ENCODE assay signal across 1 cellular context in the genomic region with DNA sequence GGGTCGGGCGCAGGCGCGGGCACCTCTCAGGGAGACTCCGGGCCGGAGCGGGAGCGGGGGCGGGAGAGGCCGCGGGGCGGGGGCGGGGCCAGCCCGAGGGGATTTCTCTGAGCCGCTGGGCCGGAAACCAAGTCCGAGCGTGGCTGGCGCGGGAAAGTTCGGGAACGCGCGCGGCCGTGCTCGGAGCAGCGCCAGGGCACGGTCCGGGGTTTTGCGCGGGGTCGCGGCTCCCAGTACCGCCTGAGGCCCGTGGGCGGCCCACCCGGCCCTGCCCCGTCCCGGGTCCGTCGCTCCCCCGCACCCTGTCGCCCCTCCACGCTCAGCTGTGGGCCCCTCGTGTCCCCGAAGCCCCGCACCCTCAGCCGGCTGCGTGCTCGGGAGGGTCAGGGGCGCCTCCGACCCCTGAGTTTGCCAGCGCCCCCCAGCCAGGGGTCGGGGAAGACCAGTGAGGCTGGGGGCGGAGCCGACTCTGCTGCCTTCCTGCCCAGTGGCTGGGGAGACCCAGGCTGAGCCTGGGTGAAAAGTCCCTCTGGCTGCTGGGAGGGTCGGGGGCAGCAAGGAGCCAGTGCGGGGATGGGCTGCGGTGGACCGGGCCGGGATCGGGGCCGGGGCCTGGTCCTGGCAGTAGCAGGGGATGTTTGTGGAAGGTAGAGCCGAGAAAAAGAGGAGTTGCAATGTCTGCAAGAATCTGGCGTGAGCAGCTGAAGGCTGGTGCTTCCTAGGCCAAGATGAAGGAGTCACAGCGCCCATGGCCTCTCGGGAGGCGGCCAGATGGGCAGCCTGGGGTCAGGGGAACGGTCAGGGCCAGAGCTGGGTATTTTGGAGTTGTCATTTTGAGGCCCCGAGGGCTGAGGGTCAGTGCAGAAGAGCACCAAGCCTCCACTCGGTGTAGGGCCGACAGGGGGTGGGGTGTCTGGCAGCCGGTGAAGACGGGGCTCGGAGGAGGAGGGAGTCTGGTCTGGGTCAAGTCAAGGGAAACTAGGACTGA.
TF ChIP-seq lines count a peak whose summit lies in the region.

No MANE protein-coding gene starts in this region.

TF ChIP-seq in HEK293, 187 proteins besides CTCF, POLR2A, EP300 and RAD21 (continued from another document and continues in another):
- TF ChIP-seq, protein P1, sequence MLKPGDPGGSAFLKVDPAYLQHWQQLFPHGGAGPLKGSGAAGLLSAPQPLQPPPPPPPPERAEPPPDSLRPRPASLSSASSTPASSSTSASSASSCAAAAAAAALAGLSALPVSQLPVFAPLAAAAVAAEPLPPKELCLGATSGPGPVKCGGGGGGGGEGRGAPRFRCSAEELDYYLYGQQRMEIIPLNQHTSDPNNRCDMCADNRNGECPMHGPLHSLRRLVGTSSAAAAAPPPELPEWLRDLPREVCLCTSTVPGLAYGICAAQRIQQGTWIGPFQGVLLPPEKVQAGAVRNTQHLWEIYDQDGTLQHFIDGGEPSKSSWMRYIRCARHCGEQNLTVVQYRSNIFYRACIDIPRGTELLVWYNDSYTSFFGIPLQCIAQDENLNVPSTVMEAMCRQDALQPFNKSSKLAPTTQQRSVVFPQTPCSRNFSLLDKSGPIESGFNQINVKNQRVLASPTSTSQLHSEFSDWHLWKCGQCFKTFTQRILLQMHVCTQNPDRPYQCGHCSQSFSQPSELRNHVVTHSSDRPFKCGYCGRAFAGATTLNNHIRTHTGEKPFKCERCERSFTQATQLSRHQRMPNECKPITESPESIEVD (tag by site-specific recombination; IDR thresholded peaks at IDR 0.05), result no peak
- TF ChIP-seq, protein P2, sequence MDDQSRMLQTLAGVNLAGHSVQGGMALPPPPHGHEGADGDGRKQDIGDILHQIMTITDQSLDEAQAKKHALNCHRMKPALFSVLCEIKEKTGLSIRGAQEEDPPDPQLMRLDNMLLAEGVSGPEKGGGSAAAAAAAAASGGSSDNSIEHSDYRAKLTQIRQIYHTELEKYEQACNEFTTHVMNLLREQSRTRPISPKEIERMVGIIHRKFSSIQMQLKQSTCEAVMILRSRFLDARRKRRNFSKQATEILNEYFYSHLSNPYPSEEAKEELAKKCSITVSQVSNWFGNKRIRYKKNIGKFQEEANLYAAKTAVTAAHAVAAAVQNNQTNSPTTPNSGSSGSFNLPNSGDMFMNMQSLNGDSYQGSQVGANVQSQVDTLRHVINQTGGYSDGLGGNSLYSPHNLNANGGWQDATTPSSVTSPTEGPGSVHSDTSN (CRISPR knock-in tag; IDR thresholded peaks at IDR 0.05), result 0 out of 2 replicates have a peak, but pooled peaks have one; percentile 10
- TF ChIP-seq KLF7 (tag by site-specific recombination; IDR thresholded peaks at IDR 0.05; ENCODE audit: borderline replicate concordance), result no peak
- TF ChIP-seq ZNF626 (tag by site-specific recombination; IDR thresholded peaks at IDR 0.05), result no peak
- TF ChIP-seq GLI4 (tag by site-specific recombination; IDR thresholded peaks at IDR 0.05), result no peak
- TF ChIP-seq, protein P3, sequence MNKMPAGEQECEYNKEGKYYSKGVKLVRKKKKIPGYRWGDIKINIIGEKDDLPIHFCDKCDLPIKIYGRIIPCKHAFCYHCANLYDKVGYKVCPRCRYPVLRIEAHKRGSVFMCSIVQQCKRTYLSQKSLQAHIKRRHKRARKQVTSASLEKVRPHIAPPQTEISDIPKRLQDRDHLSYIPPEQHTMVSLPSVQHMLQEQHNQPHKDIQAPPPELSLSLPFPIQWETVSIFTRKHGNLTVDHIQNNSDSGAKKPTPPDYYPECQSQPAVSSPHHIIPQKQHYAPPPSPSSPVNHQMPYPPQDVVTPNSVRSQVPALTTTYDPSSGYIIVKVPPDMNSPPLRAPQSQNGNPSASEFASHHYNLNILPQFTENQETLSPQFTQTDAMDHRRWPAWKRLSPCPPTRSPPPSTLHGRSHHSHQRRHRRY (tag by site-specific recombination; IDR thresholded peaks at IDR 0.05), result no peak
- TF ChIP-seq ZNF391 (tag by site-specific recombination; IDR thresholded peaks at IDR 0.05; ENCODE audit: borderline replicate concordance, low read depth), result no peak
- TF ChIP-seq ZNF302 (tag by site-specific recombination; IDR thresholded peaks at IDR 0.05; ENCODE audit: low read depth), result no peak
- TF ChIP-seq SP3 (tag by site-specific recombination; IDR thresholded peaks at IDR 0.05), result 0 out of 2 replicates have a peak, but pooled peaks have one; percentile 22
- no peak for TF ChIP-seq ZNF221 (tag by site-specific recombination; IDR thresholded peaks at IDR 0.05; ENCODE audit: borderline replicate concordance)
- TF ChIP-seq ZNF341 (tag by site-specific recombination; IDR thresholded peaks at IDR 0.05; ENCODE audit: low read depth), result no peak
- no peak for TF ChIP-seq ZNF16 (tag by site-specific recombination; IDR thresholded peaks at IDR 0.05; ENCODE audit: low read depth)
- TF ChIP-seq ZEB2 (tag by site-specific recombination; IDR thresholded peaks at IDR 0.05), result no peak
- TF ChIP-seq ZNF23 (tag by site-specific recombination; IDR thresholded peaks at IDR 0.05; ENCODE audit: borderline replicate concordance), result no peak
- TF ChIP-seq ZNF174 (tag by site-specific recombination; IDR thresholded peaks at IDR 0.05), result no peak
- TF ChIP-seq ZNF350 (tag by site-specific recombination; IDR thresholded peaks at IDR 0.05), result no peak
- TF ChIP-seq ZNF48 (tag by site-specific recombination; IDR thresholded peaks at IDR 0.05), result no peak
- TF ChIP-seq HOXA7 (CRISPR knock-in tag; IDR thresholded peaks at IDR 0.05; ENCODE audit: borderline replicate concordance), result no peak
- peak; percentile 58; the same call in 1 of the 2 replicates for TF ChIP-seq PATZ1 (tag by site-specific recombination; IDR thresholded peaks at IDR 0.05)
- TF ChIP-seq FEZF1 (tag by site-specific recombination; IDR thresholded peaks at IDR 0.05), result no peak
- TF ChIP-seq ZNF169 (tag by site-specific recombination; IDR thresholded peaks at IDR 0.05), result no peak
- TF ChIP-seq ZNF529 (tag by site-specific recombination; IDR thresholded peaks at IDR 0.05; ENCODE audit: insufficient replicate concordance), result no peak
- TF ChIP-seq, protein P4, sequence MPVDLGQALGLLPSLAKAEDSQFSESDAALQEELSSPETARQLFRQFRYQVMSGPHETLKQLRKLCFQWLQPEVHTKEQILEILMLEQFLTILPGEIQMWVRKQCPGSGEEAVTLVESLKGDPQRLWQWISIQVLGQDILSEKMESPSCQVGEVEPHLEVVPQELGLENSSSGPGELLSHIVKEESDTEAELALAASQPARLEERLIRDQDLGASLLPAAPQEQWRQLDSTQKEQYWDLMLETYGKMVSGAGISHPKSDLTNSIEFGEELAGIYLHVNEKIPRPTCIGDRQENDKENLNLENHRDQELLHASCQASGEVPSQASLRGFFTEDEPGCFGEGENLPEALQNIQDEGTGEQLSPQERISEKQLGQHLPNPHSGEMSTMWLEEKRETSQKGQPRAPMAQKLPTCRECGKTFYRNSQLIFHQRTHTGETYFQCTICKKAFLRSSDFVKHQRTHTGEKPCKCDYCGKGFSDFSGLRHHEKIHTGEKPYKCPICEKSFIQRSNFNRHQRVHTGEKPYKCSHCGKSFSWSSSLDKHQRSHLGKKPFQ (tag by site-specific recombination; IDR thresholded peaks at IDR 0.05), result no peak
- TF ChIP-seq ZNF776 (tag by site-specific recombination; IDR thresholded peaks at IDR 0.05; ENCODE audit: borderline replicate concordance), result no peak
- TF ChIP-seq ZNF239 (tag by site-specific recombination; IDR thresholded peaks at IDR 0.05), result no peak
- TF ChIP-seq, protein P5, sequence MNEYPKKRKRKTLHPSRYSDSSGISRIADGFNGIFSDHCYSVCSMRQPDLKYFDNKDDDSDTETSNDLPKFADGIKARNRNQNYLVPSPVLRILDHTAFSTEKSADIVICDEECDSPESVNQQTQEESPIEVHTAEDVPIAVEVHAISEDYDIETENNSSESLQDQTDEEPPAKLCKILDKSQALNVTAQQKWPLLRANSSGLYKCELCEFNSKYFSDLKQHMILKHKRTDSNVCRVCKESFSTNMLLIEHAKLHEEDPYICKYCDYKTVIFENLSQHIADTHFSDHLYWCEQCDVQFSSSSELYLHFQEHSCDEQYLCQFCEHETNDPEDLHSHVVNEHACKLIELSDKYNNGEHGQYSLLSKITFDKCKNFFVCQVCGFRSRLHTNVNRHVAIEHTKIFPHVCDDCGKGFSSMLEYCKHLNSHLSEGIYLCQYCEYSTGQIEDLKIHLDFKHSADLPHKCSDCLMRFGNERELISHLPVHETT (tag by site-specific recombination; IDR thresholded peaks at IDR 0.05), result no peak
- no peak for TF ChIP-seq ZBTB8A (tag by site-specific recombination; IDR thresholded peaks at IDR 0.05)
- no peak for TF ChIP-seq ZNF514 (tag by site-specific recombination; IDR thresholded peaks at IDR 0.05)
- no peak for TF ChIP-seq ZNF843 (tag by site-specific recombination; IDR thresholded peaks at IDR 0.05)
- no peak for TF ChIP-seq REST (tag by site-specific recombination; IDR thresholded peaks at IDR 0.05)
- peak; percentile 72 for TF ChIP-seq GLIS2 (tag by site-specific recombination; IDR thresholded peaks at IDR 0.05)
- 0 out of 2 replicates have a peak, but pooled peaks have one; percentile 69 for TF ChIP-seq BCL11B (tag by site-specific recombination; IDR thresholded peaks at IDR 0.05; ENCODE audit: low read depth)
- no peak for TF ChIP-seq SETDB1 (IDR thresholded peaks at IDR 0.05; ENCODE audit: insufficient read length, low read length)
- TF ChIP-seq SP2 (tag by site-specific recombination; IDR thresholded peaks at IDR 0.05), result peak; percentile 42
- TF ChIP-seq, protein P6, sequence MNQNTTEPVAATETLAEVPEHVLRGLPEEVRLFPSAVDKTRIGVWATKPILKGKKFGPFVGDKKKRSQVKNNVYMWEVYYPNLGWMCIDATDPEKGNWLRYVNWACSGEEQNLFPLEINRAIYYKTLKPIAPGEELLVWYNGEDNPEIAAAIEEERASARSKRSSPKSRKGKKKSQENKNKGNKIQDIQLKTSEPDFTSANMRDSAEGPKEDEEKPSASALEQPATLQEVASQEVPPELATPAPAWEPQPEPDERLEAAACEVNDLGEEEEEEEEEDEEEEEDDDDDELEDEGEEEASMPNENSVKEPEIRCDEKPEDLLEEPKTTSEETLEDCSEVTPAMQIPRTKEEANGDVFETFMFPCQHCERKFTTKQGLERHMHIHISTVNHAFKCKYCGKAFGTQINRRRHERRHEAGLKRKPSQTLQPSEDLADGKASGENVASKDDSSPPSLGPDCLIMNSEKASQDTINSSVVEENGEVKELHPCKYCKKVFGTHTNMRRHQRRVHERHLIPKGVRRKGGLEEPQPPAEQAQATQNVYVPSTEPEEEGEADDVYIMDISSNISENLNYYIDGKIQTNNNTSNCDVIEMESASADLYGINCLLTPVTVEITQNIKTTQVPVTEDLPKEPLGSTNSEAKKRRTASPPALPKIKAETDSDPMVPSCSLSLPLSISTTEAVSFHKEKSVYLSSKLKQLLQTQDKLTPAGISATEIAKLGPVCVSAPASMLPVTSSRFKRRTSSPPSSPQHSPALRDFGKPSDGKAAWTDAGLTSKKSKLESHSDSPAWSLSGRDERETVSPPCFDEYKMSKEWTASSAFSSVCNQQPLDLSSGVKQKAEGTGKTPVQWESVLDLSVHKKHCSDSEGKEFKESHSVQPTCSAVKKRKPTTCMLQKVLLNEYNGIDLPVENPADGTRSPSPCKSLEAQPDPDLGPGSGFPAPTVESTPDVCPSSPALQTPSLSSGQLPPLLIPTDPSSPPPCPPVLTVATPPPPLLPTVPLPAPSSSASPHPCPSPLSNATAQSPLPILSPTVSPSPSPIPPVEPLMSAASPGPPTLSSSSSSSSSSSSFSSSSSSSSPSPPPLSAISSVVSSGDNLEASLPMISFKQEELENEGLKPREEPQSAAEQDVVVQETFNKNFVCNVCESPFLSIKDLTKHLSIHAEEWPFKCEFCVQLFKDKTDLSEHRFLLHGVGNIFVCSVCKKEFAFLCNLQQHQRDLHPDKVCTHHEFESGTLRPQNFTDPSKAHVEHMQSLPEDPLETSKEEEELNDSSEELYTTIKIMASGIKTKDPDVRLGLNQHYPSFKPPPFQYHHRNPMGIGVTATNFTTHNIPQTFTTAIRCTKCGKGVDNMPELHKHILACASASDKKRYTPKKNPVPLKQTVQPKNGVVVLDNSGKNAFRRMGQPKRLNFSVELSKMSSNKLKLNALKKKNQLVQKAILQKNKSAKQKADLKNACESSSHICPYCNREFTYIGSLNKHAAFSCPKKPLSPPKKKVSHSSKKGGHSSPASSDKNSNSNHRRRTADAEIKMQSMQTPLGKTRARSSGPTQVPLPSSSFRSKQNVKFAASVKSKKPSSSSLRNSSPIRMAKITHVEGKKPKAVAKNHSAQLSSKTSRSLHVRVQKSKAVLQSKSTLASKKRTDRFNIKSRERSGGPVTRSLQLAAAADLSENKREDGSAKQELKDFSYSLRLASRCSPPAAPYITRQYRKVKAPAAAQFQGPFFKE (tag by site-specific recombination; IDR thresholded peaks at IDR 0.05; ENCODE audit: borderline replicate concordance), result no peak
